In genomic region chr5:73565166-73565968, GRCh38 we compare ENCODE assay signal across 1 cellular context.
TF ChIP-seq lines count a peak whose summit lies in the region.

Gene ANKRA2, minus strand, starts transcription at chr5:73565639. Its CDS starts 2,758 bp downstream, at chr5:73562881.
Gene UTP15, plus strand, starts transcription at chr5:73565743. Its CDS starts 1,602 bp downstream, at chr5:73567345.

TF ChIP-seq in HepG2, 621 proteins besides CTCF, POLR2A, EP300 and RAD21 (continued from another document and continues in another):
- TF ChIP-seq ZNF503 (CRISPR knock-in tag; IDR thresholded peaks at IDR 0.05) (no peak), PLRG1 (conservative IDR thresholded peaks at IDR 0.05) (no peak), KLF12 (CRISPR knock-in tag; IDR thresholded peaks at IDR 0.05; ENCODE audit: borderline replicate concordance) (peak; percentile 46; the same call in 1 of the 2 replicates), ARNTL (CRISPR knock-in tag; IDR thresholded peaks at IDR 0.05) (peak; percentile 71), DNMT3B (CRISPR knock-in tag; conservative IDR thresholded peaks at IDR 0.05) (no peak), ZNF768 (CRISPR knock-in tag; IDR thresholded peaks at IDR 0.05) (0 out of 2 replicates have a peak, but pooled peaks have one; percentile 30), EED (CRISPR knock-in tag; IDR thresholded peaks at IDR 0.05) (0 out of 2 replicates have a peak, but pooled peaks have one; percentile 52), ZSCAN21 (CRISPR knock-in tag; IDR thresholded peaks at IDR 0.05; ENCODE audit: borderline replicate concordance) (peak; percentile 47; the same call in 1 of the 2 replicates), SYNCRIP (IDR thresholded peaks at IDR 0.05; ENCODE audit: insufficient read depth, low read depth, low read length) (no peak), MAZ (IDR thresholded peaks at IDR 0.05; ENCODE audit: borderline replicate concordance, low read depth, low read length) (0 out of 2 replicates have a peak, but pooled peaks have one; percentile 5), MAZ (CRISPR knock-in tag; IDR thresholded peaks at IDR 0.05; ENCODE audit: low read depth) (no peak), ZNF343 (CRISPR knock-in tag; IDR thresholded peaks at IDR 0.05) (no peak), CHD4 (IDR thresholded peaks at IDR 0.05; ENCODE audit: borderline replicate concordance, low read length) (no peak), UBTF (CRISPR knock-in tag; IDR thresholded peaks at IDR 0.05) (peak; percentile 33; the same call in 1 of the 2 replicates), ZNF512 (CRISPR knock-in tag; IDR thresholded peaks at IDR 0.05) (no peak), EHMT2 (IDR thresholded peaks at IDR 0.05; ENCODE audit: borderline replicate concordance, low read depth, low read length) (no peak), HDAC6 (IDR thresholded peaks at IDR 0.05; ENCODE audit: low read depth, low read length) (no peak), ZSCAN31 (CRISPR knock-in tag; IDR thresholded peaks at IDR 0.05; ENCODE audit: low read depth) (peak; percentile 67; the same call in 1 of the 2 replicates), ZNF337 (CRISPR knock-in tag; IDR thresholded peaks at IDR 0.05; ENCODE audit: borderline replicate concordance, low read depth) (no peak), ELF3 (CRISPR knock-in tag; IDR thresholded peaks at IDR 0.05) (0 out of 2 replicates have a peak, but pooled peaks have one; percentile 11), ZNF737 (CRISPR knock-in tag; IDR thresholded peaks at IDR 0.05; ENCODE audit: borderline replicate concordance) (no peak), ZNF883 (CRISPR knock-in tag; IDR thresholded peaks at IDR 0.05; ENCODE audit: not compliant biosample characterization) (no peak), EZH2 (conservative IDR thresholded peaks at IDR 0.05; ENCODE audit: low read depth, low read length) (no peak), ZNF777 (CRISPR knock-in tag; IDR thresholded peaks at IDR 0.05) (peak; percentile 47; the same call in 1 of the 2 replicates), ZFP62 (CRISPR knock-in tag; IDR thresholded peaks at IDR 0.05) (no peak), PPARG (CRISPR knock-in tag; conservative IDR thresholded peaks at IDR 0.05) (no peak), AKAP8 (CRISPR knock-in tag; IDR thresholded peaks at IDR 0.05) (no peak), BRD4 (CRISPR knock-in tag; IDR thresholded peaks at IDR 0.05) (peak; percentile 30; the same call in 1 of the 2 replicates), ZNF501 (CRISPR knock-in tag; IDR thresholded peaks at IDR 0.05) (peak; percentile 92), SOX5 (CRISPR knock-in tag; IDR thresholded peaks at IDR 0.05; ENCODE audit: borderline replicate concordance) (no peak), TSC22D2 (CRISPR knock-in tag; IDR thresholded peaks at IDR 0.05; ENCODE audit: borderline replicate concordance) (0 out of 2 replicates have a peak, but pooled peaks have one; percentile 34), ZNF354B (CRISPR knock-in tag; IDR thresholded peaks at IDR 0.05) (no peak), ZNF383 (CRISPR knock-in tag; IDR thresholded peaks at IDR 0.05; ENCODE audit: borderline replicate concordance) (no peak), ZNF224 (CRISPR knock-in tag; IDR thresholded peaks at IDR 0.05) (0 out of 2 replicates have a peak, but pooled peaks have one; percentile 61), PAF1 (CRISPR knock-in tag; IDR thresholded peaks at IDR 0.05) (no peak), REPIN1 (CRISPR knock-in tag; IDR thresholded peaks at IDR 0.05; ENCODE audit: borderline replicate concordance, low read depth) (peak; percentile 14; the same call in 1 of the 2 replicates), GRHL1 (CRISPR knock-in tag; conservative IDR thresholded peaks at IDR 0.05) (no peak), ZNF431 (CRISPR knock-in tag; IDR thresholded peaks at IDR 0.05; ENCODE audit: borderline replicate concordance, low read depth) (no peak), ZSCAN5A (CRISPR knock-in tag; IDR thresholded peaks at IDR 0.05; ENCODE audit: borderline replicate concordance) (no peak)
- TF ChIP-seq, protein P1, sequence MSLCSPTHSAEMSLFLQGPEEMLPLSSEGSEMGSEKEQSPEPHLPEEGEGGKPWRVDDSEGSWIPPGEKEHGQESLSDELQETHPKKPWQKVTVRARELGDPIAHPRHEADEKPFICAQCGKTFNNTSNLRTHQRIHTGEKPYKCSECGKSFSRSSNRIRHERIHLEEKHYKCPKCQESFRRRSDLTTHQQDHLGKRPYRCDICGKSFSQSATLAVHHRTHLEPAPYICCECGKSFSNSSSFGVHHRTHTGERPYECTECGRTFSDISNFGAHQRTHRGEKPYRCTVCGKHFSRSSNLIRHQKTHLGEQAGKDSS (CRISPR knock-in tag; IDR thresholded peaks at IDR 0.05; ENCODE audit: borderline replicate concordance, low read depth), result peak; percentile 32; the same call in 1 of the 2 replicates
- TF ChIP-seq, protein P2, sequence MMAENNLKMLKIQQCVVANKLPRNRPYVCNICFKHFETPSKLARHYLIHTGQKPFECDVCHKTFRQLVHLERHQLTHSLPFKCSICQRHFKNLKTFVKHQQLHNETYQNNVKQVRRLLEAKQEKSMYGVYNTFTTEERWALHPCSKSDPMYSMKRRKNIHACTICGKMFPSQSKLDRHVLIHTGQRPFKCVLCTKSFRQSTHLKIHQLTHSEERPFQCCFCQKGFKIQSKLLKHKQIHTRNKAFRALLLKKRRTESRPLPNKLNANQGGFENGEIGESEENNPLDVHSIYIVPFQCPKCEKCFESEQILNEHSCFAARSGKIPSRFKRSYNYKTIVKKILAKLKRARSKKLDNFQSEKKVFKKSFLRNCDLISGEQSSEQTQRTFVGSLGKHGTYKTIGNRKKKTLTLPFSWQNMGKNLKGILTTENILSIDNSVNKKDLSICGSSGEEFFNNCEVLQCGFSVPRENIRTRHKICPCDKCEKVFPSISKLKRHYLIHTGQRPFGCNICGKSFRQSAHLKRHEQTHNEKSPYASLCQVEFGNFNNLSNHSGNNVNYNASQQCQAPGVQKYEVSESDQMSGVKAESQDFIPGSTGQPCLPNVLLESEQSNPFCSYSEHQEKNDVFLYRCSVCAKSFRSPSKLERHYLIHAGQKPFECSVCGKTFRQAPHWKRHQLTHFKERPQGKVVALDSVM (CRISPR knock-in tag; IDR thresholded peaks at IDR 0.05), result peak; percentile 91
- TF ChIP-seq, protein P3, sequence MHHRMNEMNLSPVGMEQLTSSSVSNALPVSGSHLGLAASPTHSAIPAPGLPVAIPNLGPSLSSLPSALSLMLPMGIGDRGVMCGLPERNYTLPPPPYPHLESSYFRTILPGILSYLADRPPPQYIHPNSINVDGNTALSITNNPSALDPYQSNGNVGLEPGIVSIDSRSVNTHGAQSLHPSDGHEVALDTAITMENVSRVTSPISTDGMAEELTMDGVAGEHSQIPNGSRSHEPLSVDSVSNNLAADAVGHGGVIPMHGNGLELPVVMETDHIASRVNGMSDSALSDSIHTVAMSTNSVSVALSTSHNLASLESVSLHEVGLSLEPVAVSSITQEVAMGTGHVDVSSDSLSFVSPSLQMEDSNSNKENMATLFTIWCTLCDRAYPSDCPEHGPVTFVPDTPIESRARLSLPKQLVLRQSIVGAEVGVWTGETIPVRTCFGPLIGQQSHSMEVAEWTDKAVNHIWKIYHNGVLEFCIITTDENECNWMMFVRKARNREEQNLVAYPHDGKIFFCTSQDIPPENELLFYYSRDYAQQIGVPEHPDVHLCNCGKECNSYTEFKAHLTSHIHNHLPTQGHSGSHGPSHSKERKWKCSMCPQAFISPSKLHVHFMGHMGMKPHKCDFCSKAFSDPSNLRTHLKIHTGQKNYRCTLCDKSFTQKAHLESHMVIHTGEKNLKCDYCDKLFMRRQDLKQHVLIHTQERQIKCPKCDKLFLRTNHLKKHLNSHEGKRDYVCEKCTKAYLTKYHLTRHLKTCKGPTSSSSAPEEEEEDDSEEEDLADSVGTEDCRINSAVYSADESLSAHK (CRISPR knock-in tag; IDR thresholded peaks at IDR 0.05; ENCODE audit: borderline replicate concordance), result no peak
- TF ChIP-seq, protein P4, sequence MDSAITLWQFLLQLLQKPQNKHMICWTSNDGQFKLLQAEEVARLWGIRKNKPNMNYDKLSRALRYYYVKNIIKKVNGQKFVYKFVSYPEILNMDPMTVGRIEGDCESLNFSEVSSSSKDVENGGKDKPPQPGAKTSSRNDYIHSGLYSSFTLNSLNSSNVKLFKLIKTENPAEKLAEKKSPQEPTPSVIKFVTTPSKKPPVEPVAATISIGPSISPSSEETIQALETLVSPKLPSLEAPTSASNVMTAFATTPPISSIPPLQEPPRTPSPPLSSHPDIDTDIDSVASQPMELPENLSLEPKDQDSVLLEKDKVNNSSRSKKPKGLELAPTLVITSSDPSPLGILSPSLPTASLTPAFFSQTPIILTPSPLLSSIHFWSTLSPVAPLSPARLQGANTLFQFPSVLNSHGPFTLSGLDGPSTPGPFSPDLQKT (CRISPR knock-in tag; IDR thresholded peaks at IDR 0.05; ENCODE audit: borderline replicate concordance), result no peak
- TF ChIP-seq, protein P5, sequence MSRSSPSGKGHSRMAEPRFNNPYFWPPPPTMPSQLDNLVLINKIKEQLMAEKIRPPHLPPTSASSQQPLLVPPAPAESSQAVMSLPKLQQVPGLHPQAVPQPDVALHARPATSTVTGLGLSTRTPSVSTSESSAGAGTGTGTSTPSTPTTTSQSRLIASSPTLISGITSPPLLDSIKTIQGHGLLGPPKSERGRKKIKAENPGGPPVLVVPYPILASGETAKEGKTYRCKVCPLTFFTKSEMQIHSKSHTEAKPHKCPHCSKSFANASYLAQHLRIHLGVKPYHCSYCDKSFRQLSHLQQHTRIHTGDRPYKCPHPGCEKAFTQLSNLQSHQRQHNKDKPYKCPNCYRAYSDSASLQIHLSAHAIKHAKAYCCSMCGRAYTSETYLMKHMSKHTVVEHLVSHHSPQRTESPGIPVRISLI (CRISPR knock-in tag; IDR thresholded peaks at IDR 0.05; ENCODE audit: borderline replicate concordance), result peak; percentile 45; the same call in 1 of the 2 replicates
